Comparison of ENCODE assay signal across 16 cellular contexts in the genomic region with DNA sequence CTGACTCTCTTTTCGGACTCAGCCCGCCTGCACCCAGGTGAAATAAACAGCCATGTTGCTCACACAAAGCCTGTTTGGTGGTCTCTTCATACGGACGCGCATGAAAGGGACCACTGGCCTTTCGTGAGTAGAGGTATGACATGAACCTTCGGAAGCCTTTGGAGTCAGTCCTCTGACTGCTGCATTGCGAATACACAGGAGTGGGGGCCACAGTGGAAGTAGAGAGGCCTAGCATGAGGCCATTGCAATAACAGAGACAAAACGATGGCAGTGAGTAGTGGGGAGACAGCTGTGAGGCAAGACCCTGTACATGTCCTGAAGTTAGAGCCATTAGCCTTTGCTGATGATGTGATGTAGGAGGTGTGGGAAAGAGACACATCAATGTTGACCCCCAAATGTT. TPM values are rescaled to one million over a fixed set of nuclear protein-coding genes. Genes with fewer than 3 reads are reported as not detected.
"Had no signal": no experiment of that assay in that cellular context is flagged by ENCODE, and none has a peak within 500 bp of the region (broad histone marks: within the 10 kb centered on the region; RNA-seq: fewer than 3 reads in every experiment).

No MANE protein-coding gene starts in this region.

- H3K9me3 ChIP-seq: sigmoid colon, testis had no signal

- H3K27me3 Mint-ChIP-seq: effector memory CD8-positive, alpha-beta T cell had no signal

- H3K36me3 Mint-ChIP-seq: activated naive CD4-positive, alpha-beta T cell treated with anti-CD3 and anti-CD28 coated beads, Interleukin-2, amount 50 U/mL, for 24 hours; naive thymus-derived CD8-positive, alpha-beta T cell; stimulated activated memory B cell treated with anti-CD40 and anti-IgM and Interleukin-4, amounts not matched to agents 10 μg/mL and 1 μg/mL and 100 μg/mL, for 72 hours had no signal

- H3K27ac Mint-ChIP-seq: activated naive CD4-positive, alpha-beta T cell treated with anti-CD3 and anti-CD28 coated beads, Interleukin-2, amount 50 U/mL, for 24 hours; effector memory CD8-positive, alpha-beta T cell; naive thymus-derived CD8-positive, alpha-beta T cell; stimulated activated memory B cell treated with anti-CD40 and anti-IgM and Interleukin-4, amounts not matched to agents 10 μg/mL and 1 μg/mL and 100 μg/mL, for 72 hours had no signal

- H3K4me1 Mint-ChIP-seq: activated naive CD4-positive, alpha-beta T cell treated with anti-CD3 and anti-CD28 coated beads, Interleukin-2, amount 50 U/mL, for 24 hours; naive thymus-derived CD8-positive, alpha-beta T cell had no signal

- H3K27ac ChIP-seq: foreskin keratinocyte, sigmoid colon, testis, VCaP had no signal

- H3K4me3 ChIP-seq: sigmoid colon, testis had no signal

- ATAC-seq: effector memory CD8-positive, alpha-beta T cell; naive thymus-derived CD8-positive, alpha-beta T cell; stimulated activated memory B cell treated with anti-CD40 and anti-IgM and Interleukin-4, amounts not matched to agents 10 μg/mL and 1 μg/mL and 100 μg/mL, for 72 hours had no signal

- H3K27me3 ChIP-seq: foreskin keratinocyte, sigmoid colon, testis had no signal

- DNase-seq: activated CD4-positive, alpha-beta T cell treated with anti-CD3 and anti-CD28 coated beads for 1 hour; activated CD8-positive, alpha-beta memory T cell treated with anti-CD3 and anti-CD28 coated beads for 24 hours; activated gamma-delta T cell; dermis blood vessel endothelial cell; effector memory CD8-positive, alpha-beta T cell; hippocampal formation; naive thymus-derived CD8-positive, alpha-beta T cell; sigmoid colon; stimulated activated CD4-positive, alpha-beta T cell treated with anti-CD3 and anti-CD28 coated beads, Interleukin-4, amount 100 ng/mL, for 4 hours; SW 1271; T-helper 2 cell; testis had no signal

- H3K4me3 Mint-ChIP-seq: activated naive CD4-positive, alpha-beta T cell treated with anti-CD3 and anti-CD28 coated beads, Interleukin-2, amount 50 U/mL, for 24 hours; effector memory CD8-positive, alpha-beta T cell; naive thymus-derived CD8-positive, alpha-beta T cell; stimulated activated memory B cell treated with anti-CD40 and anti-IgM and Interleukin-4, amounts not matched to agents 10 μg/mL and 1 μg/mL and 100 μg/mL, for 72 hours had no signal

- H3K36me3 ChIP-seq: sigmoid colon had no signal

- H3K9me3 Mint-ChIP-seq: activated naive CD4-positive, alpha-beta T cell treated with anti-CD3 and anti-CD28 coated beads, Interleukin-2, amount 50 U/mL, for 24 hours; effector memory CD8-positive, alpha-beta T cell; stimulated activated memory B cell treated with anti-CD40 and anti-IgM and Interleukin-4, amounts not matched to agents 10 μg/mL and 1 μg/mL and 100 μg/mL, for 72 hours had no signal

- H3K4me1 ChIP-seq: sigmoid colon, testis had no signal

RNA-seq across cellular contexts. Expression of a gene that starts 56.4 kb away (rescaled TPM):
- polyA plus RNA-seq: naive thymus-derived CD8-positive, alpha-beta T cell had no signal
